1 cellular context compared by ENCODE assay signal in genomic region chr13:75549262-75550158, GRCh38.
TF ChIP-seq lines count a peak whose summit lies in the region.

TSS of gene UCHL3 (plus strand) at chr13:75549791. CDS start at chr13:75549821, 30 bp downstream.

TF ChIP-seq in HepG2, 621 proteins besides CTCF, POLR2A, EP300 and RAD21 (continued from another document and continues in another):
- TF ChIP-seq HINFP (CRISPR knock-in tag; IDR thresholded peaks at IDR 0.05; ENCODE audit: low read depth) (peak; percentile 59; the same call in 1 of the 2 replicates), GZF1 (CRISPR knock-in tag; IDR thresholded peaks at IDR 0.05) (no peak), ZNF446 (CRISPR knock-in tag; IDR thresholded peaks at IDR 0.05) (no peak), ZNF335 (CRISPR knock-in tag; IDR thresholded peaks at IDR 0.05) (peak; percentile 83), MYPOP (CRISPR knock-in tag; IDR thresholded peaks at IDR 0.05) (peak; percentile 78), GTF3A (CRISPR knock-in tag; conservative IDR thresholded peaks at IDR 0.05) (no peak), CREBL2 (CRISPR knock-in tag; IDR thresholded peaks at IDR 0.05; ENCODE audit: borderline replicate concordance) (no peak), GLI4 (CRISPR knock-in tag; IDR thresholded peaks at IDR 0.05; ENCODE audit: borderline replicate concordance) (no peak; the same call in 1 of the 2 replicates), GATAD2A (CRISPR knock-in tag; IDR thresholded peaks at IDR 0.05) (peak; percentile 58), NR2F1 (CRISPR knock-in tag; IDR thresholded peaks at IDR 0.05) (no peak), ZNF800 (CRISPR knock-in tag; IDR thresholded peaks at IDR 0.05) (no peak; the same call in 1 of the 2 replicates), ZNF501 (CRISPR knock-in tag; IDR thresholded peaks at IDR 0.05) (peak; percentile 92), PCBP2 (optimal IDR thresholded peaks at IDR 0.05; ENCODE audit: low read depth, low read length, poor library complexity, severe bottlenecking) (no peak), ZNF10 (CRISPR knock-in tag; IDR thresholded peaks at IDR 0.05; ENCODE audit: borderline replicate concordance, low read depth) (no peak), SRSF9 (IDR thresholded peaks at IDR 0.05; ENCODE audit: borderline replicate concordance, insufficient read depth, low read depth, low read length, poor library complexity, severe bottlenecking) (no peak), ZNF180 (CRISPR knock-in tag; IDR thresholded peaks at IDR 0.05; ENCODE audit: borderline replicate concordance, low read depth) (no peak), PHF5A (CRISPR knock-in tag; IDR thresholded peaks at IDR 0.05; ENCODE audit: low read depth, unreplicated experiment) (peak; percentile 92), PRDM10 (CRISPR knock-in tag; IDR thresholded peaks at IDR 0.05; ENCODE audit: low read depth) (peak; percentile 99), ZBTB38 (CRISPR knock-in tag; IDR thresholded peaks at IDR 0.05) (peak; percentile 59), ARNTL (CRISPR knock-in tag; IDR thresholded peaks at IDR 0.05) (0 out of 2 replicates have a peak, but pooled peaks have one; percentile 42), ISX (CRISPR knock-in tag; conservative IDR thresholded peaks at IDR 0.05) (no peak), NR2F2 (IDR thresholded peaks at IDR 0.05; ENCODE audit: borderline replicate concordance, low read depth) (peak; percentile 48; the same call in 1 of the 2 replicates), TEAD3 (CRISPR knock-in tag; optimal IDR thresholded peaks at IDR 0.05; ENCODE audit: borderline replicate concordance) (peak; percentile 78), ZNF18 (CRISPR knock-in tag; IDR thresholded peaks at IDR 0.05; ENCODE audit: insufficient replicate concordance) (peak; percentile 83), ZNF17 (CRISPR knock-in tag; IDR thresholded peaks at IDR 0.05) (no peak), ZNF260 (CRISPR knock-in tag; IDR thresholded peaks at IDR 0.05; ENCODE audit: borderline replicate concordance, low read depth) (no peak), ZKSCAN5 (CRISPR knock-in tag; IDR thresholded peaks at IDR 0.05) (no peak), ZNF251 (CRISPR knock-in tag; IDR thresholded peaks at IDR 0.05) (no peak), HOXA5 (CRISPR knock-in tag; IDR thresholded peaks at IDR 0.05) (peak; percentile 55; the same call in 1 of the 2 replicates), RERE (CRISPR knock-in tag; IDR thresholded peaks at IDR 0.05; ENCODE audit: low read depth) (no peak; the same call in 1 of the 2 replicates), JUND (CRISPR knock-in tag; IDR thresholded peaks at IDR 0.05) (0 out of 2 replicates have a peak, but pooled peaks have one; percentile 36), BRCA1 (CRISPR knock-in tag; IDR thresholded peaks at IDR 0.05) (no peak), MBNL3 (CRISPR knock-in tag; conservative IDR thresholded peaks at IDR 0.05) (no peak), DPF2 (CRISPR knock-in tag; IDR thresholded peaks at IDR 0.05; ENCODE audit: borderline replicate concordance, low read depth) (no peak), MATR3 (CRISPR knock-in tag; IDR thresholded peaks at IDR 0.05) (no peak), MED1 (CRISPR knock-in tag; IDR thresholded peaks at IDR 0.05) (0 out of 2 replicates have a peak, but pooled peaks have one; percentile 35), PTBP1 (IDR thresholded peaks at IDR 0.05; ENCODE audit: low read depth, low read length, poor library complexity, severe bottlenecking) (peak; percentile 50), SKI (IDR thresholded peaks at IDR 0.05; ENCODE audit: partially characterized antibody) (peak; percentile 40), CBX1 (IDR thresholded peaks at IDR 0.05; ENCODE audit: low read depth) (no peak), IKZF5 (CRISPR knock-in tag; IDR thresholded peaks at IDR 0.05) (peak; percentile 91), ZNF780A (CRISPR knock-in tag; IDR thresholded peaks at IDR 0.05) (no peak), E2F5 (CRISPR knock-in tag; conservative IDR thresholded peaks at IDR 0.05) (0 out of 2 replicates have a peak, but pooled peaks have one; percentile 40), HNF4A (CRISPR knock-in tag; IDR thresholded peaks at IDR 0.05) (no peak), ZNF24 (IDR thresholded peaks at IDR 0.05) (no peak)
